In genomic region chr1:154776339-154776605, GRCh38 we compare ENCODE assay signal across 18 cellular contexts.
"Had no signal": no experiment of that assay in that cellular context is flagged by ENCODE, and none has a peak within 500 bp of the region (broad histone marks: within the 10 kb centered on the region; RNA-seq: fewer than 3 reads in every experiment).

No MANE protein-coding gene starts in this region.

- H3K79me2 ChIP-seq: parathyroid adenoma had no signal

- H3K27me3 ChIP-seq: esophagus muscularis mucosa, gastrocnemius medialis, heart right ventricle, transverse colon had no signal

- H3K4me3 ChIP-seq: esophagus muscularis mucosa, gastrocnemius medialis, heart right ventricle, psoas muscle, skin epidermis, stomach, thoracic aorta, transverse colon had no signal

- H3K9me3 ChIP-seq: esophagus muscularis mucosa, gastrocnemius medialis, psoas muscle, transverse colon had no signal

- ATAC-seq: gastrocnemius medialis; heart right ventricle; naive thymus-derived CD4-positive, alpha-beta T cell; psoas muscle; sciatic nerve had no signal

- H3K27ac ChIP-seq: epithelial cell of prostate, esophagus muscularis mucosa, gastrocnemius medialis, heart right ventricle, parathyroid adenoma, psoas muscle, skin epidermis, stomach, thoracic aorta, transverse colon had no signal

- H2AFZ ChIP-seq: parathyroid adenoma had no signal

- H3K9ac ChIP-seq: parathyroid adenoma had no signal

- H3K4me1 ChIP-seq: parathyroid adenoma, psoas muscle, stomach, transverse colon had no signal

- H3K4me3 Mint-ChIP-seq: naive thymus-derived CD4-positive, alpha-beta T cell had no signal

- DNase-seq: effector memory CD4-positive, alpha-beta T cell; gastrocnemius medialis; heart right ventricle; islet precursor cell; mammary epithelial cell; naive thymus-derived CD4-positive, alpha-beta T cell; psoas muscle; stimulated activated CD4-positive, alpha-beta T cell treated with anti-CD3 and anti-CD28 coated beads, Interleukin-12 subunit alpha, Interleukin-12 subunit beta, amount 100 ng/mL, for 4 hours; stimulated activated naive CD4-positive, alpha-beta T cell; stomach; substantia nigra; transverse colon had no signal

- H3K36me3 ChIP-seq: esophagus muscularis mucosa, gastrocnemius medialis, stomach, thoracic aorta, transverse colon had no signal
